1 cellular context compared by ENCODE assay signal in the genomic region with DNA sequence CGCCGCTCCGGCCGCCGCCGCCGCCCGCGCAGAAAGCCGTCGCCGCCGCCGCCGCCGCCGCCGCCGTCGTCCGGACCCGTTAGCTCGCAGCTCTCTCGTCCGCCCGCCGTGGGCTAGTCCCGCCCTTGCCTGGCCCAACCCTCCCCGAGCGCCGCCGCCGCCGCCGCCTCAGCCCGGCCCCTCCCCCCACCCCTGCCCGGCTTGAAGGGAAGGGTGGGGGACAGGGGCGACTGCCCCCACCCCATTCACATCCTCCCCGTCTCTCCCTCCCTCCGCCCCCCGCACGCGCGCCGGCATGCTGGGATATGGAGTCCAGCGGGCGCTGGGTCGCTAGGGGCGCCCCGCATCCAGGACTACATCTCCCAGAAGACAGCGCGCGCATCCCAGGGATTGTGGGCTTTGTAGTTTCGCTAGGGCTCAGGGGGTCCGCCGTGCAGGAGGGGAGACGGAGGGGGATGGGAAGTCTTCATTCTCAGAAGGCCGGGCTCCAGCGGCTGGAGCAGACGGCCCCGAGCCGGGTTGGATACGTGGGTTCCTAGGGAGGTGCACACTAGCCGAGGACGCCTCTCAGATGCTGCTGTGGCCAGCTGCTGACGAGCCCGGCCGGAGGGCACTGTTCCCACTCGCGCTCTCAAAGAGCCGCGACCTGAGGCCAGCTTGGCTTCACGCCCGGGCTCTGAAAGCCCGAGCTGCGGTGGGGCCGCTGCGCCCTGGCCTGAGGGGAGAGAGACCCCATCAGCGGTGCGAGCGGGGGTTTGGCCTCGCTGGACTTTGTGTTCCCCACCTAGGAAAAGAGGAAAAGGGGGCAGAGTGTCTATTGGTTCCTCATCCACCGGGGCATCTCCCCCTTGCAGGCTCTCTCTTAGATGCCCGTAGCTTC.
TF ChIP-seq lines count a peak whose summit lies in the region.

ST3GAL2 (minus strand) TSS at position 118 of the 880 bp plus-strand sequence. CDS start 40,570 bp downstream, outside the sequence.

TF ChIP-seq in GM12878, 131 proteins besides CTCF, POLR2A, EP300 and RAD21 (continued from another document and continues in another):
- TF ChIP-seq BACH1 (IDR thresholded peaks at IDR 0.05; ENCODE audit: borderline replicate concordance) (peak; percentile 21; the same call in 1 of the 2 replicates), CBFB (IDR thresholded peaks at IDR 0.05; ENCODE audit: low read depth) (no peak), POLR2AphosphoS5 (IDR thresholded peaks at IDR 0.05; ENCODE audit: low read length) (peak; percentile 39; the same call in 1 of the 2 replicates), TBL1XR1 (IDR thresholded peaks at IDR 0.05; ENCODE audit: low read depth, low read length) (0 out of 2 replicates have a peak, but pooled peaks have one; percentile 78), STAT3 (IDR thresholded peaks at IDR 0.05; ENCODE audit: low read depth, low read length) (no peak), TCF12 (IDR thresholded peaks at IDR 0.05; ENCODE audit: low read depth, low read length) (0 out of 2 replicates have a peak, but pooled peaks have one; percentile 9), NR2F1 (conservative IDR thresholded peaks at IDR 0.05) (no peak), EZH2 (IDR thresholded peaks at IDR 0.05; ENCODE audit: borderline replicate concordance, control insufficient read depth, low read depth, low read length) (no peak), YY1 (IDR thresholded peaks at IDR 0.05; ENCODE audit: low read depth, low read length) (peak; percentile 70; the same call in 1 of the 2 replicates), MXI1 (IDR thresholded peaks at IDR 0.05; ENCODE audit: low read depth, low read length) (0 out of 2 replicates have a peak, but pooled peaks have one; percentile 36), POLR2AphosphoS2 (IDR thresholded peaks at IDR 0.05; ENCODE audit: low read depth, low read length) (no peak), SIX5 (IDR thresholded peaks at IDR 0.05; ENCODE audit: low read depth, low read length, severe bottlenecking) (peak; percentile 100), SUZ12 (IDR thresholded peaks at IDR 0.05; ENCODE audit: unreplicated experiment) (no peak), E2F8 (IDR thresholded peaks at IDR 0.05; ENCODE audit: low read depth, partially characterized antibody) (no peak), RFX5 (IDR thresholded peaks at IDR 0.05; ENCODE audit: low read depth, low read length) (no peak), NR2C1 (IDR thresholded peaks at IDR 0.05) (peak; percentile 81), ESRRA (IDR thresholded peaks at IDR 0.05; ENCODE audit: low read length) (no peak), IRF5 (IDR thresholded peaks at IDR 0.05; ENCODE audit: borderline replicate concordance) (no peak), BMI1 (IDR thresholded peaks at IDR 0.05; ENCODE audit: borderline replicate concordance) (no peak), ZNF687 (IDR thresholded peaks at IDR 0.05) (peak; percentile 20; the same call in 1 of the 2 replicates), HDAC6 (IDR thresholded peaks at IDR 0.05; ENCODE audit: unreplicated experiment) (no peak), ZBED1 (IDR thresholded peaks at IDR 0.05; ENCODE audit: borderline replicate concordance) (no peak), TCF7 (IDR thresholded peaks at IDR 0.05; ENCODE audit: borderline replicate concordance) (no peak), ATF7 (IDR thresholded peaks at IDR 0.05; ENCODE audit: low read depth) (no peak)
- TF ChIP-seq, protein P1, sequence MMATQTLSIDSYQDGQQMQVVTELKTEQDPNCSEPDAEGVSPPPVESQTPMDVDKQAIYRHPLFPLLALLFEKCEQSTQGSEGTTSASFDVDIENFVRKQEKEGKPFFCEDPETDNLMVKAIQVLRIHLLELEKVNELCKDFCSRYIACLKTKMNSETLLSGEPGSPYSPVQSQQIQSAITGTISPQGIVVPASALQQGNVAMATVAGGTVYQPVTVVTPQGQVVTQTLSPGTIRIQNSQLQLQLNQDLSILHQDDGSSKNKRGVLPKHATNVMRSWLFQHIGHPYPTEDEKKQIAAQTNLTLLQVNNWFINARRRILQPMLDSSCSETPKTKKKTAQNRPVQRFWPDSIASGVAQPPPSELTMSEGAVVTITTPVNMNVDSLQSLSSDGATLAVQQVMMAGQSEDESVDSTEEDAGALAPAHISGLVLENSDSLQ (IDR thresholded peaks at IDR 0.05): no peak
- TF ChIP-seq, protein P2, sequence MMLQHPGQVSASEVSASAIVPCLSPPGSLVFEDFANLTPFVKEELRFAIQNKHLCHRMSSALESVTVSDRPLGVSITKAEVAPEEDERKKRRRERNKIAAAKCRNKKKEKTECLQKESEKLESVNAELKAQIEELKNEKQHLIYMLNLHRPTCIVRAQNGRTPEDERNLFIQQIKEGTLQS (IDR thresholded peaks at IDR 0.05; ENCODE audit: borderline replicate concordance, extremely low read depth, low read depth, low read length): peak; percentile 56; the same call in 1 of the 2 replicates
- TF ChIP-seq, protein P3, sequence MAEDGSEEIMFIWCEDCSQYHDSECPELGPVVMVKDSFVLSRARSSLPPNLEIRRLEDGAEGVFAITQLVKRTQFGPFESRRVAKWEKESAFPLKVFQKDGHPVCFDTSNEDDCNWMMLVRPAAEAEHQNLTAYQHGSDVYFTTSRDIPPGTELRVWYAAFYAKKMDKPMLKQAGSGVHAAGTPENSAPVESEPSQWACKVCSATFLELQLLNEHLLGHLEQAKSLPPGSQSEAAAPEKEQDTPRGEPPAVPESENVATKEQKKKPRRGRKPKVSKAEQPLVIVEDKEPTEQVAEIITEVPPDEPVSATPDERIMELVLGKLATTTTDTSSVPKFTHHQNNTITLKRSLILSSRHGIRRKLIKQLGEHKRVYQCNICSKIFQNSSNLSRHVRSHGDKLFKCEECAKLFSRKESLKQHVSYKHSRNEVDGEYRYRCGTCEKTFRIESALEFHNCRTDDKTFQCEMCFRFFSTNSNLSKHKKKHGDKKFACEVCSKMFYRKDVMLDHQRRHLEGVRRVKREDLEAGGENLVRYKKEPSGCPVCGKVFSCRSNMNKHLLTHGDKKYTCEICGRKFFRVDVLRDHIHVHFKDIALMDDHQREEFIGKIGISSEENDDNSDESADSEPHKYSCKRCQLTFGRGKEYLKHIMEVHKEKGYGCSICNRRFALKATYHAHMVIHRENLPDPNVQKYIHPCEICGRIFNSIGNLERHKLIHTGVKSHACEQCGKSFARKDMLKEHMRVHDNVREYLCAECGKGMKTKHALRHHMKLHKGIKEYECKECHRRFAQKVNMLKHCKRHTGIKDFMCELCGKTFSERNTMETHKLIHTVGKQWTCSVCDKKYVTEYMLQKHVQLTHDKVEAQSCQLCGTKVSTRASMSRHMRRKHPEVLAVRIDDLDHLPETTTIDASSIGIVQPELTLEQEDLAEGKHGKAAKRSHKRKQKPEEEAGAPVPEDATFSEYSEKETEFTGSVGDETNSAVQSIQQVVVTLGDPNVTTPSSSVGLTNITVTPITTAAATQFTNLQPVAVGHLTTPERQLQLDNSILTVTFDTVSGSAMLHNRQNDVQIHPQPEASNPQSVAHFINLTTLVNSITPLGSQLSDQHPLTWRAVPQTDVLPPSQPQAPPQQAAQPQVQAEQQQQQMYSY (CRISPR knock-in tag; IDR thresholded peaks at IDR 0.05): no peak
- TF ChIP-seq, protein P4, sequence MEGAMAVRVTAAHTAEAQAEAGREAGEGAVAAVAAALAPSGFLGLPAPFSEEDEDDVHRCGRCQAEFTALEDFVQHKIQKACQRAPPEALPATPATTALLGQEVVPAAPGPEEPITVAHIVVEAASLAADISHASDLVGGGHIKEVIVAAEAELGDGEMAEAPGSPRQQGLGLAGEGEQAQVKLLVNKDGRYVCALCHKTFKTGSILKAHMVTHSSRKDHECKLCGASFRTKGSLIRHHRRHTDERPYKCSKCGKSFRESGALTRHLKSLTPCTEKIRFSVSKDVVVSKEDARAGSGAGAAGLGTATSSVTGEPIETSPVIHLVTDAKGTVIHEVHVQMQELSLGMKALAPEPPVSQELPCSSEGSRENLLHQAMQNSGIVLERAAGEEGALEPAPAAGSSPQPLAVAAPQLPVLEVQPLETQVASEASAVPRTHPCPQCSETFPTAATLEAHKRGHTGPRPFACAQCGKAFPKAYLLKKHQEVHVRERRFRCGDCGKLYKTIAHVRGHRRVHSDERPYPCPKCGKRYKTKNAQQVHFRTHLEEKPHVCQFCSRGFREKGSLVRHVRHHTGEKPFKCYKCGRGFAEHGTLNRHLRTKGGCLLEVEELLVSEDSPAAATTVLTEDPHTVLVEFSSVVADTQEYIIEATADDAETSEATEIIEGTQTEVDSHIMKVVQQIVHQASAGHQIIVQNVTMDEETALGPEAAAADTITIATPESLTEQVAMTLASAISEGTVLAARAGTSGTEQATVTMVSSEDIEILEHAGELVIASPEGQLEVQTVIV (IDR thresholded peaks at IDR 0.05; ENCODE audit: borderline replicate concordance, partially characterized antibody): no peak
- TF ChIP-seq, protein P5, sequence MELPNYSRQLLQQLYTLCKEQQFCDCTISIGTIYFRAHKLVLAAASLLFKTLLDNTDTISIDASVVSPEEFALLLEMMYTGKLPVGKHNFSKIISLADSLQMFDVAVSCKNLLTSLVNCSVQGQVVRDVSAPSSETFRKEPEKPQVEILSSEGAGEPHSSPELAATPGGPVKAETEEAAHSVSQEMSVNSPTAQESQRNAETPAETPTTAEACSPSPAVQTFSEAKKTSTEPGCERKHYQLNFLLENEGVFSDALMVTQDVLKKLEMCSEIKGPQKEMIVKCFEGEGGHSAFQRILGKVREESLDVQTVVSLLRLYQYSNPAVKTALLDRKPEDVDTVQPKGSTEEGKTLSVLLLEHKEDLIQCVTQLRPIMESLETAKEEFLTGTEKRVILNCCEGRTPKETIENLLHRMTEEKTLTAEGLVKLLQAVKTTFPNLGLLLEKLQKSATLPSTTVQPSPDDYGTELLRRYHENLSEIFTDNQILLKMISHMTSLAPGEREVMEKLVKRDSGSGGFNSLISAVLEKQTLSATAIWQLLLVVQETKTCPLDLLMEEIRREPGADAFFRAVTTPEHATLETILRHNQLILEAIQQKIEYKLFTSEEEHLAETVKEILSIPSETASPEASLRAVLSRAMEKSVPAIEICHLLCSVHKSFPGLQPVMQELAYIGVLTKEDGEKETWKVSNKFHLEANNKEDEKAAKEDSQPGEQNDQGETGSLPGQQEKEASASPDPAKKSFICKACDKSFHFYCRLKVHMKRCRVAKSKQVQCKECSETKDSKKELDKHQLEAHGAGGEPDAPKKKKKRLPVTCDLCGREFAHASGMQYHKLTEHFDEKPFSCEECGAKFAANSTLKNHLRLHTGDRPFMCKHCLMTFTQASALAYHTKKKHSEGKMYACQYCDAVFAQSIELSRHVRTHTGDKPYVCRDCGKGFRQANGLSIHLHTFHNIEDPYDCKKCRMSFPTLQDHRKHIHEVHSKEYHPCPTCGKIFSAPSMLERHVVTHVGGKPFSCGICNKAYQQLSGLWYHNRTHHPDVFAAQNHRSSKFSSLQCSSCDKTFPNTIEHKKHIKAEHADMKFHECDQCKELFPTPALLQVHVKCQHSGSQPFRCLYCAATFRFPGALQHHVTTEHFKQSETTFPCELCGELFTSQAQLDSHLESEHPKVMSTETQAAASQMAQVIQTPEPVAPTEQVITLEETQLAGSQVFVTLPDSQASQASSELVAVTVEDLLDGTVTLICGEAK (IDR thresholded peaks at IDR 0.05; ENCODE audit: borderline replicate concordance): peak; percentile 76; the same call in 1 of the 2 replicates
